8 cellular contexts compared by ENCODE assay signal in genomic region chr3:158918008-158918407, GRCh38.
DNase-seq lines count a peak whose midpoint lies in the region; ATAC-seq and TF ChIP-seq lines count a peak whose summit lies in the region.

No MANE protein-coding gene starts in this region.

- no peaks in the 10 kb centered on the region for H3K4me1 ChIP-seq in DOHH2 (ENCODE audit: control insufficient read depth, low read length)

- no peaks in the 10 kb centered on the region for H3K9me3 Mint-ChIP-seq in type B pancreatic cell

- no peaks in the 10 kb centered on the region for H3K9me3 ChIP-seq in DOHH2 (ENCODE audit: control insufficient read depth, insufficient read depth, low read length)

- H3K9me2 ChIP-seq in DOHH2 (replicated peaks; ENCODE audit: control insufficient read depth, low read length): no peaks in the 10 kb centered on the region

- no peaks in the 10 kb centered on the region for H3K36me3 ChIP-seq in DOHH2 (ENCODE audit: control insufficient read depth, low read length)

- no peak overlapping the region for H3K27ac ChIP-seq in DOHH2 (ENCODE audit: low read depth, low read length)

- no peak overlapping the region for H3K4me3 Mint-ChIP-seq in type B pancreatic cell

- H3K27me3 Mint-ChIP-seq in type B pancreatic cell: peaks cover 28% of the 10 kb centered on the region

- peak; percentile 24 for DNase-seq in NCI-H2171 (lab: John Stamatoyannopoulos, UW)
- DNase-seq in amygdala (lab: John Stamatoyannopoulos, UW): peak in 34 of 56 donors; percentile 0 to 49 (median 7)
- DNase-seq in inferior parietal cortex (ENCODE audit: extremely low spot score): peak; percentile 36
- DNase-seq in type B pancreatic cell (ENCODE audit: extremely low spot score, unreplicated experiment): no peak
- DNase-seq in activated CD4-positive, CD25-positive, alpha-beta regulatory T cell treated with anti-CD3 and anti-CD28 coated beads, Interleukin-2, amount 50 U/mL, for 72 hours: no peak

- H3K4me3 ChIP-seq in DOHH2 (ENCODE audit: low read length): no peak overlapping the region

- ATAC-seq in GM19023 (IDR thresholded peaks at IDR 0.05; ENCODE audit: unreplicated experiment) (peak; percentile 89), HG03060 (IDR thresholded peaks at IDR 0.05; ENCODE audit: low read depth, unreplicated experiment) (peak; percentile 65)

- H3K27ac Mint-ChIP-seq in type B pancreatic cell: no peak overlapping the region

- no peaks in the 10 kb centered on the region for H3K79me2 ChIP-seq in DOHH2 (ENCODE audit: control insufficient read depth, low read length)

- TF ChIP-seq CTCF in DOHH2 (IDR thresholded peaks at IDR 0.05; ENCODE audit: low read depth, low read length, poor library complexity, severe bottlenecking) (peak; percentile 71), type B pancreatic cell (conservative IDR thresholded peaks at IDR 0.05) (peak; percentile 80)

- no peak overlapping the region for H3K4me2 ChIP-seq in DOHH2 (ENCODE audit: low read length)

- H3K36me3 Mint-ChIP-seq in type B pancreatic cell: no peaks in the 10 kb centered on the region

- H4K20me1 ChIP-seq in DOHH2 (ENCODE audit: control insufficient read depth, insufficient read depth, low read depth, low read length): no peaks in the 10 kb centered on the region

- H3K4me1 Mint-ChIP-seq in type B pancreatic cell (ENCODE audit: unreplicated experiment): peaks cover 4% of the 10 kb centered on the region

- H3K27me3 ChIP-seq in DOHH2 (ENCODE audit: control insufficient read depth, low read length): no peaks in the 10 kb centered on the region

- no peaks in the 10 kb centered on the region for H3F3A ChIP-seq in DOHH2 (ENCODE audit: control insufficient read depth, insufficient read depth)

Comparison
In these comparisons a context has a peak if more than half of its experiments do, and no peak if none do; other contexts are left out.
1. DNase-seq: peak in NCI-H2171 (single experiment), amygdala (34 of 56) and inferior parietal cortex (single experiment); none in type B pancreatic cell (single experiment) and activated CD4-positive, CD25-positive, alpha-beta regulatory T cell treated with anti-CD3 and anti-CD28 coated beads, Interleukin-2, amount 50 U/mL, for 72 hours (single experiment).